ENCODE assay signal across 9 cellular contexts in the genomic region with DNA sequence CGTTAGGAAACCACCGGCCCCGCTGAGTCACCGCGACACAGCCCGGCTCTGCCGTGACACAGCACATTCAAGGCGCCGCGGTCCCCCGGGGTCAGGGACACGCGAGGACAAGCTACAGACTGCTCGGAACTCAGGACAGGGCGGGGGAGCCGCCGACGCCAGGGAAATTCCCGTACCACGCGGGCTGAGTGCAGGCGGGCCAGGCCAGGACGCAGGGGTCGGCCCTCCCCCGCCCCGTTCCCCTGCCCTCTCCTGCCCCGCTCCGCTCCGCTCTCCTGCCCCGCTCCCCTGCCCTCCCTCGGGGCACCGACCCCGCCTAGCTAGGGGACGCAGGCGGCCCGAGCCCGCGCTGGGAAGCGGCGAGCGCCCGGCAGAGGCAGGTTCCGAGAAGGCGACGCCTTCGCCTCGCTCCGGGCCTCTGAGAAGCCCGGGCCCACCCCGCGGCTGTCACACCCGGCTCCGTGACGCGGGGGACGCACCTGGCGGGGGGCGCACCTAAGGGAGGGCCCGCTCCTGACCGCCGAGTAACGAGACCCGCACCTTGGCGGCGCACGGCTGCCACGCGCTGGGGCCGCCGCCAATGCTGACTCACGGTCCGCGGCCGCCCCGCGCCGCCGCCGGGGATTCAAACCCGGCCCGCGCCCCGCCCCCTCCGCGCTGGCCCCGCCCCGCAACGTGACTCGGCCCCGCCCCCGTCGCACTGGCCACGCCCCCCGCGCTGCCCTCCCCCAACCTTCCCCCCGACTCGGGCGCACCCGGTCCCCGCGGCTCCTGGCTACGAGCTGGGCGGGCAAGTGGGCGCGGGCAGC. TPM values are rescaled to one million over a fixed set of nuclear protein-coding genes. Genes with fewer than 3 reads are reported as not detected.
DNase-seq lines count a peak whose midpoint lies in the region; ATAC-seq, FAIRE-seq and TF ChIP-seq lines count a peak whose summit lies in the region.
"Had no signal": no experiment of that assay in that cellular context is flagged by ENCODE, and none has a peak within 500 bp of the region (broad histone marks: within the 10 kb centered on the region; RNA-seq: fewer than 3 reads in every experiment).

No MANE protein-coding gene starts in this region.

- peak overlapping the region; percentile 93 for H3K27ac Mint-ChIP-seq in activated naive CD4-positive, alpha-beta T cell treated with anti-CD3 and anti-CD28 coated beads, Interleukin-2, amount 50 U/mL, for 24 hours

- peak overlapping the region; percentile 99 for H3K4me2 ChIP-seq in SK-N-SH

- TF ChIP-seq CTCF in SK-N-SH (IDR thresholded peaks at IDR 0.05), result no peak
- TF ChIP-seq CTCF in pancreas (IDR thresholded peaks at IDR 0.05), result no peak
- no peak for TF ChIP-seq CTCF in tibial artery (IDR thresholded peaks at IDR 0.05)

- ATAC-seq in HG03521 (IDR thresholded peaks at IDR 0.05; ENCODE audit: unreplicated experiment) (peak; percentile 40), pancreas (peak; percentile 87 to 91 (median 90))

- H3K27me3 Mint-ChIP-seq in activated naive CD4-positive, alpha-beta T cell treated with anti-CD3 and anti-CD28 coated beads, Interleukin-2, amount 50 U/mL, for 24 hours, result no peaks in the 10 kb centered on the region

- peaks cover 0 to 6% of the 10 kb centered on the region in 2 experiments for H3K36me3 ChIP-seq in SK-N-SH (replicated peaks in 1 of 2; ENCODE audit: control insufficient read depth in 1 of 2, insufficient read depth in 2 of 2, low read length in 1 of 2)
- peaks cover 0 to 4% (median 0%) of the 10 kb centered on the region in 3 donors for H3K36me3 ChIP-seq in pancreas
- H3K36me3 ChIP-seq in tibial artery, result peaks cover 25 to 65% (median 53%) of the 10 kb centered on the region in 3 donors

- no peak overlapping the region; the same call in 1 of the 2 replicates for H2AFZ ChIP-seq in SK-N-SH (ENCODE audit: low read depth)

- no peaks in the 10 kb centered on the region for H3K9me2 ChIP-seq in SK-N-SH

- 0% methylated on average over 11 of the region's 105 CpGs for WGBS in SK-N-SH (ENCODE audit: low lambda C conversion rate)
- WGBS in pancreas, 2 donors, result 2% methylated on average over 60 to 105 of the region's 105 CpGs

- H3K9ac ChIP-seq in SK-N-SH, result peak overlapping the region; percentile 87

- TF ChIP-seq RAD21 in SK-N-SH (IDR thresholded peaks at IDR 0.05; ENCODE audit: low read length), result no peak

- no peak for FAIRE-seq in pancreas (lab: Jason Lieb, UNC)

- peaks cover 9 to 12% of the 10 kb centered on the region in 2 experiments; a peak in 3 of 4 replicates for H3K4me1 ChIP-seq in SK-N-SH (ENCODE audit: control insufficient read depth in 1 of 2, insufficient read depth in 2 of 2, low read depth in 1 of 2, low read length in 1 of 2)
- peaks cover 0 to 7% (median 0%) of the 10 kb centered on the region in 3 donors for H3K4me1 ChIP-seq in pancreas
- peaks cover 8 to 28% (median 21%) of the 10 kb centered on the region in 4 donors for H3K4me1 ChIP-seq in tibial artery

- H3K36me3 Mint-ChIP-seq in activated naive CD4-positive, alpha-beta T cell treated with anti-CD3 and anti-CD28 coated beads, Interleukin-2, amount 50 U/mL, for 24 hours, result peaks cover 7% of the 10 kb centered on the region

- peaks cover 9% of the 10 kb centered on the region; the same call in 1 of the 2 replicates for H3K79me2 ChIP-seq in SK-N-SH (ENCODE audit: insufficient read depth)

- H3F3A ChIP-seq in SK-N-SH (replicated peaks; ENCODE audit: insufficient read depth), result peaks cover 10% of the 10 kb centered on the region

- H4K20me1 ChIP-seq in SK-N-SH (ENCODE audit: insufficient read depth), result no peaks in the 10 kb centered on the region

- TF ChIP-seq EP300 in SK-N-SH (IDR thresholded peaks at IDR 0.05; ENCODE audit: borderline replicate concordance in 1 of 2, low read depth in 1 of 2, low read length in 1 of 2), result no peak

- H3K27me3 ChIP-seq in SK-N-SH (ENCODE audit: insufficient read depth) (no peaks in the 10 kb centered on the region), pancreas (no peaks in the 10 kb centered on the region), tibial artery (no peaks in the 10 kb centered on the region)

- no peaks in the 10 kb centered on the region for H3K9me3 ChIP-seq in SK-N-SH
- H3K9me3 ChIP-seq in pancreas, result no peaks in the 10 kb centered on the region
- no peaks in the 10 kb centered on the region for H3K9me3 ChIP-seq in tibial artery

- intact Hi-C loops in head of caudate nucleus (cut with DNase I) (no loop called here), pancreas (cut with DNase I) (no loop called here), tibial artery (cut with DNase I; ENCODE audit: low total_unique reads) (no loop called here)

- H3K27ac ChIP-seq in SK-N-SH (ENCODE audit: low read depth in 2 of 2, low read length in 1 of 2), result peak overlapping the region in 1 of 2 experiments; percentile 44; a peak in 3 of 4 replicates
- peak overlapping the region in 3 of 4 donors; percentile 22 to 47 (median 43) for H3K27ac ChIP-seq in pancreas
- peak overlapping the region; percentile 76 to 90 for H3K27ac ChIP-seq in tibial artery

- H3K9me3 Mint-ChIP-seq in activated naive CD4-positive, alpha-beta T cell treated with anti-CD3 and anti-CD28 coated beads, Interleukin-2, amount 50 U/mL, for 24 hours, result no peaks in the 10 kb centered on the region

- CTCF ChIA-PET in SK-N-SH (lab: Yijun Ruan, JAX), result interaction anchor here (0.7 to 3.9 kb wide), 9 partner anchors 8 to 323 kb away, joined by 3 to 39 read pairs (median 3); no protein-coding TSS in a partner anchor

- peak overlapping the region; percentile 90 for H3K4me3 Mint-ChIP-seq in activated naive CD4-positive, alpha-beta T cell treated with anti-CD3 and anti-CD28 coated beads, Interleukin-2, amount 50 U/mL, for 24 hours

- peak; percentile 76 to 81 (median 76) for DNase-seq in NCI-H1417 (lab: John Stamatoyannopoulos, UW)
- no peak for DNase-seq in NCI-H1417 treated with DMSO at 0.1 percent for 48 hours (lab: John Stamatoyannopoulos, UW)
- peak; percentile 97 for DNase-seq in SK-N-SH
- peak; percentile 9 to 84 (median 56) for DNase-seq in head of caudate nucleus
- peak; percentile 74 to 92 (median 80) for DNase-seq in pancreas
- DNase-seq in tibial artery, result peak; percentile 82 to 96
- DNase-seq: DND-41 had no signal

- POLR2A ChIA-PET in SK-N-SH (lab: Yijun Ruan, JAX), result interaction anchor here (1.5 kb wide), 1 partner anchor 41 kb away, joined by 4 read pairs; a partner anchor contains a TSS

- peaks cover 13% of the 10 kb centered on the region for H3K4me1 Mint-ChIP-seq in activated naive CD4-positive, alpha-beta T cell treated with anti-CD3 and anti-CD28 coated beads, Interleukin-2, amount 50 U/mL, for 24 hours

- H3K4me3 ChIP-seq in SK-N-SH (ENCODE audit: low read depth in 2 of 2, low read length in 1 of 2), result peak overlapping the region; percentile 53 to 61
- peak overlapping the region; percentile 23 to 54 (median 30) for H3K4me3 ChIP-seq in pancreas
- peak overlapping the region; percentile 53 to 57 for H3K4me3 ChIP-seq in tibial artery

TF ChIP-seq in SK-N-SH, 30 proteins besides CTCF, POLR2A, EP300 and RAD21 (continues in another document):
- TF ChIP-seq POLR2AphosphoS5 (IDR thresholded peaks at IDR 0.05; ENCODE audit: low read depth, low read length) (0 out of 2 replicates have a peak, but pooled peaks have one; percentile 26), NFIC (IDR thresholded peaks at IDR 0.05; ENCODE audit: borderline replicate concordance) (no peak), FOSL2 (IDR thresholded peaks at IDR 0.05; ENCODE audit: borderline replicate concordance, low read depth) (peak; percentile 26; the same call in 1 of the 2 replicates), SMC3 (IDR thresholded peaks at IDR 0.05; ENCODE audit: low read depth, low read length) (no peak)
- TF ChIP-seq, protein P1, sequence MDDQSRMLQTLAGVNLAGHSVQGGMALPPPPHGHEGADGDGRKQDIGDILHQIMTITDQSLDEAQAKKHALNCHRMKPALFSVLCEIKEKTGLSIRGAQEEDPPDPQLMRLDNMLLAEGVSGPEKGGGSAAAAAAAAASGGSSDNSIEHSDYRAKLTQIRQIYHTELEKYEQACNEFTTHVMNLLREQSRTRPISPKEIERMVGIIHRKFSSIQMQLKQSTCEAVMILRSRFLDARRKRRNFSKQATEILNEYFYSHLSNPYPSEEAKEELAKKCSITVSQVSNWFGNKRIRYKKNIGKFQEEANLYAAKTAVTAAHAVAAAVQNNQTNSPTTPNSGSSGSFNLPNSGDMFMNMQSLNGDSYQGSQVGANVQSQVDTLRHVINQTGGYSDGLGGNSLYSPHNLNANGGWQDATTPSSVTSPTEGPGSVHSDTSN (IDR thresholded peaks at IDR 0.05), result no peak

RNA-seq across cellular contexts. Expression of a gene that starts 27.5 kb away (rescaled TPM):
- polyA plus RNA-seq in SK-N-SH (2012; rRNA removed) (113 and 114 TPM in 2 replicates), pancreas (10 to 100 TPM; 58.2 to 75.3 TPM)
- 53.9 and 77.4 TPM in 2 replicates for polyA plus RNA-seq in SK-N-SH (2012; cell fraction: cytosol; rRNA removed)
- 170 and 246 TPM in 2 replicates for polyA plus RNA-seq in SK-N-SH (2012; cell fraction: nucleus; rRNA removed)
- total RNA-seq in pancreas, result 10 to 100 TPM; 28.0 to 51.5 (median 36.2) TPM

RNA-seq across cellular contexts. Expression of a gene that starts 27.6 kb away (rescaled TPM):
- polyA plus RNA-seq in SK-N-SH (2012; rRNA removed), result 67.6 and 87.3 TPM in 2 replicates
- 57.7 and 71.3 TPM in 2 replicates for polyA plus RNA-seq in SK-N-SH (2012; cell fraction: cytosol; rRNA removed)
- polyA plus RNA-seq in SK-N-SH (2012; cell fraction: nucleus; rRNA removed), result 44.6 and 53.0 TPM in 2 replicates
- 10 to 100 TPM; 22.2 to 32.3 (median 29.4) TPM for total RNA-seq in pancreas
- 10 to 100 TPM; 34.1 to 40.9 TPM for polyA plus RNA-seq in pancreas

RNA-seq across cellular contexts. Expression of a gene that starts 35.2 kb away (rescaled TPM):
- polyA plus RNA-seq in SK-N-SH (2012; rRNA removed) (16.3 and 16.4 TPM in 2 replicates), pancreas (10 to 100 TPM in 1 of 2 donors, 1 to 10 TPM in 1; 7.6 to 15.2 TPM)
- 8.4 and 10.3 TPM in 2 replicates for polyA plus RNA-seq in SK-N-SH (2012; cell fraction: cytosol; rRNA removed)
- polyA plus RNA-seq in SK-N-SH (2012; cell fraction: nucleus; rRNA removed), result 58.9 and 79.6 TPM in 2 replicates
- 10 to 100 TPM in 3 of 6 donors, 1 to 10 TPM in 3; 4.4 to 22.1 (median 10.2) TPM for total RNA-seq in pancreas

RNA-seq across cellular contexts. Expression of a gene that starts 41.3 kb away (rescaled TPM):
- polyA plus RNA-seq in SK-N-SH (2012; rRNA removed), result 47.6 and 51.9 TPM in 2 replicates
- 38.1 and 42.7 TPM in 2 replicates for polyA plus RNA-seq in SK-N-SH (2012; cell fraction: cytosol; rRNA removed)
- polyA plus RNA-seq in SK-N-SH (2012; cell fraction: nucleus; rRNA removed), result 32.6 and 44.5 TPM in 2 replicates
- 1 to 10 TPM; 2.2 to 4.7 (median 4.3) TPM for total RNA-seq in pancreas
- 10 to 100 TPM in 1 of 2 donors, 1 to 10 TPM in 1; 8.3 to 14.4 TPM for polyA plus RNA-seq in pancreas

RNA-seq across cellular contexts. Expression of a gene that starts 45.8 kb away (rescaled TPM):
- 1.1 and 2.0 TPM in 2 replicates for polyA plus RNA-seq in SK-N-SH (2012; rRNA removed)
- 0.13 and 0.58 TPM in 2 replicates for polyA plus RNA-seq in SK-N-SH (2012; cell fraction: cytosol; rRNA removed)
- 8.2 and 12.4 TPM in 2 replicates for polyA plus RNA-seq in SK-N-SH (2012; cell fraction: nucleus; rRNA removed)
- 10 to 100 TPM in 3 of 6 donors, 1 to 10 TPM in 3; 2.1 to 13.1 (median 9.4) TPM for total RNA-seq in pancreas
- polyA plus RNA-seq in pancreas, result 100 to 1,000 TPM in 1 of 2 donors, 10 to 100 TPM in 1; 47.4 to 110 TPM
